ENCODE assay signal across 8 cellular contexts in genomic region chr18:59070181-59070912, GRCh38.
DNase-seq lines count a peak whose midpoint lies in the region; ATAC-seq, FAIRE-seq and TF ChIP-seq lines count a peak whose summit lies in the region.

No MANE protein-coding gene starts in this region.

- H3K4me2 ChIP-seq in Loucy (ENCODE audit: low read depth, low read length, poor library complexity, severe bottlenecking), result no peak overlapping the region

- H4K20me1 ChIP-seq in Loucy (ENCODE audit: insufficient read depth, low read length, poor library complexity, severe bottlenecking), result no peaks in the 10 kb centered on the region

- no peaks in the 10 kb centered on the region for H3K79me2 ChIP-seq in Loucy (ENCODE audit: insufficient read depth, low read length)

- ATAC-seq in GM21825 (IDR thresholded peaks at IDR 0.05; ENCODE audit: unreplicated experiment), result peak; percentile 77
- ATAC-seq in Right ventricle myocardium superior (ENCODE audit: poor library complexity), result peak; percentile 88

- no peak overlapping the region for H2AFZ ChIP-seq in Loucy (ENCODE audit: low read length)

- H3K36me3 Mint-ChIP-seq in progenitor cell of endocrine pancreas (ENCODE audit: insufficient read depth), result no peaks in the 10 kb centered on the region

- H3K27me3 Mint-ChIP-seq in progenitor cell of endocrine pancreas, result peaks cover 4% of the 10 kb centered on the region

- no peaks in the 10 kb centered on the region for H3K4me1 ChIP-seq in Loucy (ENCODE audit: insufficient read depth, low read length, poor library complexity, severe bottlenecking)

- H3K9me2 ChIP-seq in Loucy (replicated peaks; ENCODE audit: low read depth, low read length), result no peaks in the 10 kb centered on the region

- peak; percentile 15 for DNase-seq in DMS 273 treated with DMSO at 0.1 percent for 48 hours (lab: John Stamatoyannopoulos, UW)
- DNase-seq in SKM-1 (lab: John Stamatoyannopoulos, UW; ENCODE audit: unreplicated experiment), result peak; percentile 48
- DNase-seq in activated naive CD4-positive, alpha-beta T cell treated with anti-CD3 and anti-CD28 coated beads, Interleukin-2, amount 50 U/mL, for 16 hours, result peak; percentile 83
- peak; percentile 90 for DNase-seq in Right ventricle myocardium superior
- peak; percentile 83 for DNase-seq in progenitor cell of endocrine pancreas (ENCODE audit: low spot score, unreplicated experiment)
- DNase-seq in urothelium cell line (ENCODE audit: low spot score), result peak; percentile 78

- no peaks in the 10 kb centered on the region for H3K27me3 ChIP-seq in Loucy (ENCODE audit: insufficient read depth, low read length, poor library complexity, severe bottlenecking)

- H3K9me3 Mint-ChIP-seq in progenitor cell of endocrine pancreas (ENCODE audit: low read depth), result no peaks in the 10 kb centered on the region

- H3K4me3 Mint-ChIP-seq in progenitor cell of endocrine pancreas (ENCODE audit: low read depth), result no peak overlapping the region

- H3K9me3 ChIP-seq in Loucy (ENCODE audit: insufficient read depth, low read depth, low read length), result no peaks in the 10 kb centered on the region

- H3K27ac Mint-ChIP-seq in progenitor cell of endocrine pancreas, result no peak overlapping the region

- peak; percentile 87 for TF ChIP-seq CTCF in Loucy (conservative IDR thresholded peaks at IDR 0.05; ENCODE audit: low read length)
- TF ChIP-seq CTCF in progenitor cell of endocrine pancreas (IDR thresholded peaks at IDR 0.05; ENCODE audit: unreplicated experiment), result peak; percentile 91

- intact Hi-C loops in Right ventricle myocardium superior (cut with DNase I), result loop anchor here (2.0 kb wide), 1 partner anchor 288 kb away; no protein-coding TSS in a partner anchor

- no peak overlapping the region for H3K9ac ChIP-seq in Loucy (ENCODE audit: low read depth, low read length, poor library complexity, severe bottlenecking)

- H3K4me3 ChIP-seq in Loucy (ENCODE audit: low read length, poor library complexity, severe bottlenecking), result no peak overlapping the region

- no peaks in the 10 kb centered on the region for H3K36me3 ChIP-seq in Loucy (ENCODE audit: insufficient read depth, low read length)

- no peaks in the 10 kb centered on the region for H3F3A ChIP-seq in Loucy (ENCODE audit: low read depth)

- FAIRE-seq in urothelium cell line (lab: Jason Lieb, UNC), result peak; percentile 30

- peaks cover 2% of the 10 kb centered on the region for H3K4me1 Mint-ChIP-seq in progenitor cell of endocrine pancreas (ENCODE audit: low read depth)

Comparison
In these comparisons a context has a peak if more than half of its experiments do, and no peak if none do; other contexts are left out.
1. DNase-seq: peak in every context shown above with its lines; median percentile 90 in Right ventricle myocardium superior; 83 in activated naive CD4-positive, alpha-beta T cell treated with anti-CD3 and anti-CD28 coated beads, Interleukin-2, amount 50 U/mL, for 16 hours; 83 in progenitor cell of endocrine pancreas; 78 in urothelium cell line; 48 in SKM-1; 15 in DMS 273 treated with DMSO at 0.1 percent for 48 hours.